ENCODE assay signal across 8 cellular contexts in genomic region chr4:14178421-14178820, GRCh38.
DNase-seq lines count a peak whose midpoint lies in the region; ATAC-seq and TF ChIP-seq lines count a peak whose summit lies in the region.

No MANE protein-coding gene starts in this region.

- DNase-seq in HFF-Myc (ENCODE audit: extremely low read depth, low read depth) (peak; percentile 17), LoVo (ENCODE audit: low spot score) (peak; percentile 40), fibroblast of pulmonary artery (ENCODE audit: low read depth) (peak; percentile 70), activated gamma-delta T cell treated with Interleukin-2 at 50 U/mL for 16 hours (no peak), globus pallidus (ENCODE audit: low spot score) (no peak), germinal center (ENCODE audit: low spot score) (no peak), osteocyte (ENCODE audit: extremely low spot score, unreplicated experiment) (no peak)

- no peaks in the 10 kb centered on the region for H3K36me3 Mint-ChIP-seq in osteocyte (ENCODE audit: unreplicated experiment)

- H3K4me3 Mint-ChIP-seq in osteocyte (ENCODE audit: unreplicated experiment), result no peak overlapping the region

- no peaks in the 10 kb centered on the region for H3K27me3 Mint-ChIP-seq in osteocyte (ENCODE audit: unreplicated experiment)

- TF ChIP-seq CTCF in HFF-Myc (IDR thresholded peaks at IDR 0.05; ENCODE audit: low read depth, low read length, missing control alignments) (no peak), fibroblast of pulmonary artery (IDR thresholded peaks at IDR 0.05; ENCODE audit: low read length, missing control alignments) (no peak), osteocyte (IDR thresholded peaks at IDR 0.05) (no peak)

- peak; percentile 58 for ATAC-seq in GM18519 (IDR thresholded peaks at IDR 0.05; ENCODE audit: low FRiP score, unreplicated experiment)

- H3K27ac Mint-ChIP-seq in osteocyte (ENCODE audit: unreplicated experiment), result no peak overlapping the region

- H3K4me3 ChIP-seq in HFF-Myc (replicated peaks; ENCODE audit: low read depth, low read length), result no peak overlapping the region
- H3K4me3 ChIP-seq in fibroblast of pulmonary artery (replicated peaks; ENCODE audit: low read depth, low read length), result no peak overlapping the region

- no peaks in the 10 kb centered on the region for H3K9me3 Mint-ChIP-seq in osteocyte (ENCODE audit: unreplicated experiment)

- H3K4me1 Mint-ChIP-seq in osteocyte (ENCODE audit: unreplicated experiment), result peaks cover 21% of the 10 kb centered on the region

Comparison
In these comparisons a context has a peak if more than half of its experiments do, and no peak if none do; other contexts are left out.
1. DNase-seq: peak in HFF-Myc (single experiment), LoVo (single experiment) and fibroblast of pulmonary artery (single experiment); none in activated gamma-delta T cell treated with Interleukin-2 at 50 U/mL for 16 hours (single experiment), globus pallidus (single experiment), germinal center (single experiment) and osteocyte (single experiment).